ENCODE assay signal across 29 cellular contexts in the genomic region with DNA sequence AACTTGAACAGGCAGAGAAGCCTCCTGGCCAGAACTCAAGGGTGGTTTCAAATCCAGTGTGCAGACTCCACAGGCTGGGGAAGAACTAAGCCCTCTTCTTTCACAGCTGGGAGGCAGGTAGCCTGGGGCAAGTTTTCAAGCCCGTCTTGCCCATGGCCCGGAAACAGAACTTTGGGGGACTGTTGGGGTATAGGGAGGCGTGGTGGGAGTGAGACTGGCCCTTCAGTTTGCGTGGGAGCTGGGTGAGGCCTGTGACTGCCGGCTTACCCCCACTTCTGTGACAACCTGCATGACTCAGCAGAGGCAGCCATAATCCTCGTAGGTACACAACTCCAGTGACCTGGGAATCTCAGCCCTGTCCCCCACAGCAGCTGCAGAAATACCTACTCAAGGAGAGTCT.
"Had no signal": no experiment of that assay in that cellular context is flagged by ENCODE, and none has a peak within 500 bp of the region (broad histone marks: within the 10 kb centered on the region; RNA-seq: fewer than 3 reads in every experiment).

No MANE protein-coding gene starts in this region.

- DNase-seq: activated B cell treated with CpG ODN at 0.5 μM for 24 hours; activated CD4-positive, alpha-beta T cell treated with anti-CD3 and anti-CD28 coated beads for 48 hours; activated CD4-positive, alpha-beta T cell treated with anti-CD3 and anti-CD28 coated beads, Interleukin-2, amount 50 U/mL, for 1 hour; activated CD4-positive, alpha-beta T cell treated with anti-CD3 and anti-CD28 coated beads, Interleukin-2, amount 50 U/mL, for 48 hours; activated CD8-positive, alpha-beta memory T cell treated with anti-CD3 and anti-CD28 coated beads for 24 hours; activated CD8-positive, alpha-beta T cell treated with anti-CD3 and anti-CD28 coated beads for 36 hours; activated effector memory CD4-positive, alpha-beta T cell treated with Interleukin-2 at 50 U/mL for 16 hours; activated gamma-delta T cell treated with Interleukin-2 at 50 U/mL for 16 hours; activated naive CD4-positive, alpha-beta T cell treated with anti-CD3 and anti-CD28 coated beads, Interleukin-2, amount 50 U/mL, for 16 hours; activated naive CD4-positive, alpha-beta T cell treated with Interleukin-2 at 50 U/mL for 16 hours; activated T-cell treated with anti-CD3 and anti-CD28 coated beads, Interleukin-2, amount 50 U/mL, for 4 hours; amniotic stem cell; anterior cingulate cortex; brain microvascular endothelial cell; cortex of kidney; dermis blood vessel endothelial cell; effector CD4-positive, alpha-beta T cell; effector memory CD8-positive, alpha-beta T cell; erythroblast; foreskin keratinocyte; gastrocnemius medialis; glutamatergic neuron; T-helper 1 cell; T-helper 17 cell; T1000; WERI-Rb-1 had no signal

- H3K36me3 ChIP-seq: brain microvascular endothelial cell, esophagus muscularis mucosa, gastrocnemius medialis, WERI-Rb-1 had no signal

- H3K9me3 ChIP-seq: esophagus muscularis mucosa, gastrocnemius medialis had no signal

- H3K27me3 ChIP-seq: brain microvascular endothelial cell, esophagus muscularis mucosa, foreskin keratinocyte, gastrocnemius medialis had no signal

- H3K4me1 ChIP-seq: esophagus muscularis mucosa, foreskin keratinocyte, gastrocnemius medialis had no signal

- H3K4me3 ChIP-seq: esophagus muscularis mucosa, gastrocnemius medialis had no signal

- H3K27ac ChIP-seq: brain microvascular endothelial cell, esophagus muscularis mucosa, foreskin keratinocyte, gastrocnemius medialis, WERI-Rb-1 had no signal

- ATAC-seq: activated CD4-positive, CD25-positive, alpha-beta regulatory T cell treated with anti-CD3 and anti-CD28 coated beads, Interleukin-2, amount 50 U/mL, for 24 hours; activated CD8-positive, alpha-beta T cell treated with anti-CD3 and anti-CD28 coated beads for 36 hours; activated T-cell treated with anti-CD3 and anti-CD28 coated beads, Interleukin-2, amount 50 U/mL, for 4 hours; activated T-helper 17 cell treated with anti-CD3 and anti-CD28 coated beads, Interleukin-2, amount 50 U/mL, for 72 hours; effector memory CD8-positive, alpha-beta T cell; foreskin keratinocyte; gastrocnemius medialis; T-helper 17 cell had no signal
